ENCODE assay signal across 1 cellular context in genomic region chr5:138178516-138179276, GRCh38.
A peak's percentile ranks its signal among the peaks of the same experiment; 100 is the strongest.
TF ChIP-seq lines count a peak whose summit lies in the region.

BRD8 (minus strand) TSS chr5:138178630; CDS start chr5:138178614, 16 bp downstream.
KIF20A (plus strand) TSS chr5:138179112; CDS start chr5:138179681, 569 bp downstream.

TF ChIP-seq in HEK293, 187 proteins besides CTCF, POLR2A, EP300 and RAD21 (continued from another document and continues in another):
- TF ChIP-seq PRDM4 (tag by site-specific recombination; IDR thresholded peaks at IDR 0.05) (0 out of 2 replicates have a peak, but pooled peaks have one; percentile 10), ZFP69B (tag by site-specific recombination; IDR thresholded peaks at IDR 0.05) (peak; percentile 37; the same call in 1 of the 2 replicates), ZNF37A (tag by site-specific recombination; IDR thresholded peaks at IDR 0.05) (no peak), ZBTB17 (tag by site-specific recombination; IDR thresholded peaks at IDR 0.05) (peak; percentile 71), ZNF629 (tag by site-specific recombination; IDR thresholded peaks at IDR 0.05) (peak; percentile 56), ZNF423 (tag by site-specific recombination; IDR thresholded peaks at IDR 0.05) (no peak), ZNF600 (tag by site-specific recombination; IDR thresholded peaks at IDR 0.05) (peak; percentile 94), ZNF121 (tag by site-specific recombination; IDR thresholded peaks at IDR 0.05) (no peak), ZNF449 (tag by site-specific recombination; IDR thresholded peaks at IDR 0.05) (peak; percentile 43; the same call in 1 of the 2 replicates), ZNF639 (tag by site-specific recombination; IDR thresholded peaks at IDR 0.05) (peak; percentile 35), IKZF3 (tag by site-specific recombination; IDR thresholded peaks at IDR 0.05) (peak; percentile 95), ZFP37 (tag by site-specific recombination; IDR thresholded peaks at IDR 0.05) (peak; percentile 16; the same call in 1 of the 2 replicates), PRDM2 (tag by site-specific recombination; IDR thresholded peaks at IDR 0.05; ENCODE audit: borderline replicate concordance) (no peak), GLIS1 (tag by site-specific recombination; IDR thresholded peaks at IDR 0.05) (no peak), SP7 (tag by site-specific recombination; IDR thresholded peaks at IDR 0.05) (peak; percentile 26; the same call in 1 of the 2 replicates), ZNF580 (tag by site-specific recombination; IDR thresholded peaks at IDR 0.05) (peak; percentile 58; the same call in 1 of the 2 replicates), ZNF394 (tag by site-specific recombination; IDR thresholded peaks at IDR 0.05; ENCODE audit: borderline replicate concordance) (peak; percentile 25), SCRT1 (tag by site-specific recombination; IDR thresholded peaks at IDR 0.05; ENCODE audit: borderline replicate concordance) (no peak), KLF9 (tag by site-specific recombination; IDR thresholded peaks at IDR 0.05; ENCODE audit: low read depth) (peak; percentile 62), ZNF138 (tag by site-specific recombination; IDR thresholded peaks at IDR 0.05; ENCODE audit: borderline replicate concordance) (no peak), TRIM28 (IDR thresholded peaks at IDR 0.05; ENCODE audit: borderline replicate concordance, low read length) (peak; percentile 84), KLF7 (tag by site-specific recombination; IDR thresholded peaks at IDR 0.05; ENCODE audit: borderline replicate concordance) (peak; percentile 30; the same call in 1 of the 2 replicates), ZNF843 (tag by site-specific recombination; IDR thresholded peaks at IDR 0.05) (peak; percentile 36; the same call in 1 of the 2 replicates), ZNF692 (tag by site-specific recombination; IDR thresholded peaks at IDR 0.05) (peak; percentile 53; the same call in 1 of the 2 replicates), ZNF785 (tag by site-specific recombination; IDR thresholded peaks at IDR 0.05) (no peak), ZNF24 (tag by site-specific recombination; IDR thresholded peaks at IDR 0.05) (peak; percentile 49; the same call in 1 of the 2 replicates), TSHZ1 (tag by site-specific recombination; IDR thresholded peaks at IDR 0.05; ENCODE audit: borderline replicate concordance) (no peak), YY1 (tag by site-specific recombination; IDR thresholded peaks at IDR 0.05) (peak; percentile 88), ZNF2 (tag by site-specific recombination; IDR thresholded peaks at IDR 0.05) (peak; percentile 98), ZBTB11 (tag by site-specific recombination; conservative IDR thresholded peaks at IDR 0.05; ENCODE audit: low read depth) (peak; percentile 7; the same call in 1 of the 2 replicates), ZNF510 (tag by site-specific recombination; IDR thresholded peaks at IDR 0.05; ENCODE audit: insufficient replicate concordance) (no peak), SP2 (tag by site-specific recombination; IDR thresholded peaks at IDR 0.05) (peak; percentile 91), ZFHX2 (tag by site-specific recombination; conservative IDR thresholded peaks at IDR 0.05) (peak; percentile 76), ZNF560 (tag by site-specific recombination; IDR thresholded peaks at IDR 0.05; ENCODE audit: borderline replicate concordance) (no peak), ZNF433 (tag by site-specific recombination; IDR thresholded peaks at IDR 0.05; ENCODE audit: low read depth) (no peak), ZFP41 (tag by site-specific recombination; IDR thresholded peaks at IDR 0.05; ENCODE audit: borderline replicate concordance) (no peak), SP3 (tag by site-specific recombination; IDR thresholded peaks at IDR 0.05) (peak; percentile 86), ZNF335 (tag by site-specific recombination; conservative IDR thresholded peaks at IDR 0.05) (peak; percentile 99), ZNF747 (tag by site-specific recombination; IDR thresholded peaks at IDR 0.05) (no peak), ZNF23 (tag by site-specific recombination; IDR thresholded peaks at IDR 0.05; ENCODE audit: borderline replicate concordance) (no peak), ZEB2 (tag by site-specific recombination; IDR thresholded peaks at IDR 0.05) (peak; percentile 41; the same call in 1 of the 2 replicates)
